35 cellular contexts compared by ENCODE assay signal in genomic region chr14:39562175-39562574, GRCh38.
"Had no signal": no experiment of that assay in that cellular context is flagged by ENCODE, and none has a peak within 500 bp of the region (broad histone marks: within the 10 kb centered on the region; RNA-seq: fewer than 3 reads in every experiment).

No MANE protein-coding gene starts in this region.

- H3K36me3 ChIP-seq: MG63 had no signal

- H3K27ac ChIP-seq: KMS-11 had no signal

- H3K9me3 ChIP-seq: MG63 had no signal

- H3K4me3 ChIP-seq: MG63 had no signal

- H3K9ac ChIP-seq: KMS-11 had no signal

- H3K27me3 ChIP-seq: MG63 had no signal

- H3K4me2 ChIP-seq: KMS-11 had no signal

- DNase-seq: Karpas-422, Kasumi-1, MG63, MM.1S, MV-4-11, NCI-H1048, NCI-H1092, NCI-H1092 treated with DMSO at 0.1 percent for 48 hours, NCI-H1105, NCI-H1105 treated with DMSO at 0.1 percent for 48 hours, NCI-H1417, NCI-H1417 treated with DMSO at 0.1 percent for 48 hours, NCI-H1436, NCI-H1436 treated with DMSO at 0.1 percent for 48 hours, NCI-H146, NCI-H1694, NCI-H1694 treated with DMSO at 0.1 percent for 48 hours, NCI-H187, NCI-H187 treated with DMSO at 0.1 percent for 48 hours, NCI-H1930, NCI-H2029, NCI-H2029 treated with DMSO at 0.1 percent for 48 hours, NCI-H2081, NCI-H2081 treated with DMSO at 0.1 percent for 48 hours, NCI-H2107, NCI-H2171, NCI-H2171 treated with DMSO at 0.1 percent for 48 hours, NCI-H2227 treated with DMSO at 0.1 percent for 48 hours, NCI-H226, NCI-H345, NCI-H446, NCI-H446 treated with DMSO at 0.1 percent for 48 hours, NCI-H510A, NCI-H510A treated with DMSO at 0.1 percent for 48 hours had no signal
